ENCODE assay signal across 18 cellular contexts in genomic region chr6:52960211-52960610, GRCh38. TPM values are rescaled to one million over a fixed set of nuclear protein-coding genes. Genes with fewer than 3 reads are reported as not detected.
"Had no signal": no experiment of that assay in that cellular context is flagged by ENCODE, and none has a peak within 500 bp of the region (broad histone marks: within the 10 kb centered on the region; RNA-seq: fewer than 3 reads in every experiment).

No MANE protein-coding gene starts in this region.

RNA-seq across cellular contexts. Expression of gene GSTA3, which starts 50.7 kb away (rescaled TPM):
- total RNA-seq: activated CD4-positive, alpha-beta memory T cell treated with anti-CD3 and anti-CD28 coated beads for 36 hours; activated CD4-positive, alpha-beta T cell treated with anti-CD3 and anti-CD28 coated beads for 36 hours; activated CD4-positive, alpha-beta T cell treated with anti-CD3 and anti-CD28 coated beads, Interleukin-2, amount 10 ng/mL, durations not matched to agents 24 days and 14 days; activated CD8-positive, alpha-beta memory T cell treated with anti-CD3 and anti-CD28 coated beads for 36 hours; activated CD8-positive, alpha-beta memory T cell treated with anti-CD3 and anti-CD28 coated beads, Interleukin-2, amount 10 ng/mL, durations not matched to agents 7 days and 5 days; activated CD8-positive, alpha-beta T cell treated with anti-CD3 and anti-CD28 coated beads, Interleukin-2, amount 10 ng/mL, durations not matched to agents 7 days and 5 days; activated naive CD4-positive, alpha-beta T cell treated with anti-CD3 and anti-CD28 coated beads for 36 hours; activated naive CD8-positive, alpha-beta T cell treated with anti-CD3 and anti-CD28 coated beads for 36 hours; activated T-helper 1 cell treated with anti-CD3 and anti-CD28 coated beads, Interleukin-12 subunit alpha, Interleukin-12 subunit beta, Interleukin-2, Interleukin-4 antibody, amounts not matched to agents 30 ng/mL and 10 ng/mL and 1 ng/mL, durations not matched to agents 14 hours and 24 hours and 36 hours; activated T-helper 2 cell treated with anti-CD3 and anti-CD28 coated beads, Interferon-gamma antibody, Interleukin-2, Interleukin-4, amounts not matched to agents 10 μg/mL and 5 μg/mL and 100 μg/mL, durations not matched to agents 14 hours and 24 hours and 36 hours; aorta; body of pancreas; chondrocyte; dermis blood vessel endothelial cell; esophagus muscularis mucosa; foreskin keratinocyte; gastrocnemius medialis; T-helper 17 cell had no signal
